ENCODE assay signal across 21 cellular contexts in the genomic region with DNA sequence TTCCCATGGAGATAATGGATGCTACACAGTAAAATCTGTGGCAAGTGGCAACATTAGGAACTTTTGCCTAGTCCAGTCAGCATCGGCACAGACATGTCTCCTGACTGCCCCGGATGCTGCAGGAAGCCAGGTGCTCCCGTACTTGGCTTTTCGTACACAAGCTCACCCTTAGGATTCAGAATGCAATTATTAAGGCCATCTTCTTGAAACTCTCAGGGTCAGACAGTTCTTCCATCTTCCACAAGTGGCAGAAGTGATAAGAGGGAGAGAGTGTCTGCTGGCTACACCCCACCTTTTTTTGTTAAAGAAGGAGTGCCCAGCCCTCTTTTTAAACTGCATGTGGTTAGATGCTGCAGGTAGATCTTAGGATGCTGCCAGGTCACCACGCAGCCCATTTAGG.
"Had no signal": no experiment of that assay in that cellular context is flagged by ENCODE, and none has a peak within 500 bp of the region (broad histone marks: within the 10 kb centered on the region; RNA-seq: fewer than 3 reads in every experiment).

No MANE protein-coding gene starts in this region.

- H3K36me3 ChIP-seq: lower lobe of right lung, sigmoid colon, stomach had no signal

- H3K27me3 Mint-ChIP-seq: activated CD4-positive, alpha-beta T cell treated with anti-CD3 and anti-CD28 coated beads, Interleukin-2, amount 10 ng/mL, durations not matched to agents 24 days and 14 days; activated naive CD8-positive, alpha-beta T cell treated with anti-CD3 and anti-CD28 coated beads, Interleukin-2, amount 10 ng/mL, durations not matched to agents 7 days and 5 days; activated T-cell treated with anti-CD3 and anti-CD28 coated beads, Interleukin-2, amount 50 U/mL, for 24 hours; effector memory CD8-positive, alpha-beta T cell; natural killer cell treated with Interleukin-12 subunit alpha and Interleukin-12 subunit beta and Interleukin-15 and Interleukin-18, amount 100 ng/mL, for 72 hours had no signal

- ATAC-seq: activated CD8-positive, alpha-beta T cell treated with anti-CD3 and anti-CD28 coated beads, Interleukin-2, amount 10 ng/mL, durations not matched to agents 7 days and 5 days; effector memory CD8-positive, alpha-beta T cell; natural killer cell treated with Interleukin-12 subunit alpha and Interleukin-12 subunit beta and Interleukin-15 and Interleukin-18, amount 100 ng/mL, for 72 hours; stimulated activated effector memory CD8-positive, alpha-beta T cell treated with anti-CD3 and anti-CD28 coated beads, Interleukin-12 subunit alpha, Interleukin-12 subunit beta, amount 100 ng/mL, for 72 hours had no signal

- H3K27me3 ChIP-seq: sigmoid colon, stomach had no signal

- H3K27ac Mint-ChIP-seq: activated B cell treated with CpG ODN at 0.5 μM for 24 hours; activated CD4-positive, alpha-beta T cell treated with anti-CD3 and anti-CD28 coated beads, Interleukin-2, amount 10 ng/mL, durations not matched to agents 24 days and 14 days; activated CD8-positive, alpha-beta T cell treated with anti-CD3 and anti-CD28 coated beads, Interleukin-2, amount 10 ng/mL, durations not matched to agents 7 days and 5 days; activated naive CD8-positive, alpha-beta T cell treated with anti-CD3 and anti-CD28 coated beads, Interleukin-2, amount 10 ng/mL, durations not matched to agents 7 days and 5 days; activated T-cell treated with anti-CD3 and anti-CD28 coated beads, Interleukin-2, amount 50 U/mL, for 24 hours; activated T-helper 2 cell treated with anti-CD3 and anti-CD28 coated beads, Interferon-gamma antibody, Interleukin-2, Interleukin-4, amounts not matched to agents 10 μg/mL and 5 μg/mL and 100 μg/mL, durations not matched to agents 14 hours and 24 hours and 36 hours; effector memory CD8-positive, alpha-beta T cell; natural killer cell treated with Interleukin-12 subunit alpha and Interleukin-12 subunit beta and Interleukin-15 and Interleukin-18, amount 100 ng/mL, for 72 hours; stimulated activated effector memory CD8-positive, alpha-beta T cell treated with anti-CD3 and anti-CD28 coated beads, Interleukin-12 subunit alpha, Interleukin-12 subunit beta, amount 100 ng/mL, for 72 hours; T-helper 2 cell treated with Interferon-gamma antibody and Interleukin-4, amounts not matched to agents 5 μg/mL and 100 μg/mL, for 36 hours had no signal

- H3K9me3 Mint-ChIP-seq: activated B cell treated with CpG ODN at 0.5 μM for 24 hours; activated CD4-positive, alpha-beta T cell treated with anti-CD3 and anti-CD28 coated beads, Interleukin-2, amount 10 ng/mL, durations not matched to agents 24 days and 14 days; activated naive CD8-positive, alpha-beta T cell treated with anti-CD3 and anti-CD28 coated beads, Interleukin-2, amount 10 ng/mL, durations not matched to agents 7 days and 5 days; activated T-cell treated with anti-CD3 and anti-CD28 coated beads, Interleukin-2, amount 50 U/mL, for 24 hours; activated T-helper 2 cell treated with anti-CD3 and anti-CD28 coated beads, Interferon-gamma antibody, Interleukin-2, Interleukin-4, amounts not matched to agents 10 μg/mL and 5 μg/mL and 100 μg/mL, durations not matched to agents 14 hours and 24 hours and 36 hours; T-helper 2 cell treated with Interferon-gamma antibody and Interleukin-4, amounts not matched to agents 5 μg/mL and 100 μg/mL, for 36 hours had no signal

- H3K4me1 ChIP-seq: lower lobe of right lung, stomach had no signal

- H3K36me3 Mint-ChIP-seq: activated naive CD8-positive, alpha-beta T cell treated with anti-CD3 and anti-CD28 coated beads, Interleukin-2, amount 10 ng/mL, durations not matched to agents 7 days and 5 days; natural killer cell treated with Interleukin-12 subunit alpha and Interleukin-12 subunit beta and Interleukin-15 and Interleukin-18, amount 100 ng/mL, for 72 hours; stimulated activated effector memory CD8-positive, alpha-beta T cell treated with anti-CD3 and anti-CD28 coated beads, Interleukin-12 subunit alpha, Interleukin-12 subunit beta, amount 100 ng/mL, for 72 hours had no signal

- H3K27ac ChIP-seq: lower lobe of right lung, sigmoid colon, stomach had no signal

- DNase-seq: activated B cell treated with CpG ODN at 0.5 μM for 24 hours; activated CD4-positive, alpha-beta T cell treated with anti-CD3 and anti-CD28 coated beads, Interleukin-2, amount 10 ng/mL, durations not matched to agents 24 days and 14 days; activated CD8-positive, alpha-beta T cell treated with anti-CD3 and anti-CD28 coated beads, Interleukin-2, amount 10 ng/mL, durations not matched to agents 7 days and 5 days; activated naive CD4-positive, alpha-beta T cell treated with Interleukin-2 at 50 U/mL for 16 hours; activated naive CD8-positive, alpha-beta T cell treated with anti-CD3 and anti-CD28 coated beads, Interleukin-2, amount 10 ng/mL, durations not matched to agents 7 days and 5 days; activated T-cell treated with anti-CD3 and anti-CD28 coated beads, Interleukin-2, amount 50 U/mL, for 24 hours; amygdala; effector memory CD8-positive, alpha-beta T cell; foreskin fibroblast; hypothalamus; islet precursor cell; lower lobe of right lung; posterior cingulate gyrus; sigmoid colon; stimulated activated CD4-positive, alpha-beta T cell treated with anti-CD3 and anti-CD28 coated beads, Interleukin-4, amount 100 ng/mL, for 24 hours; stomach; trophoblast cell had no signal

- H3K9me3 ChIP-seq: lower lobe of right lung, sigmoid colon, stomach had no signal

- H3K4me3 Mint-ChIP-seq: activated B cell treated with CpG ODN at 0.5 μM for 24 hours; activated CD4-positive, alpha-beta T cell treated with anti-CD3 and anti-CD28 coated beads, Interleukin-2, amount 10 ng/mL, durations not matched to agents 24 days and 14 days; activated CD8-positive, alpha-beta T cell treated with anti-CD3 and anti-CD28 coated beads, Interleukin-2, amount 10 ng/mL, durations not matched to agents 7 days and 5 days; activated naive CD8-positive, alpha-beta T cell treated with anti-CD3 and anti-CD28 coated beads, Interleukin-2, amount 10 ng/mL, durations not matched to agents 7 days and 5 days; activated T-cell treated with anti-CD3 and anti-CD28 coated beads, Interleukin-2, amount 50 U/mL, for 24 hours; effector memory CD8-positive, alpha-beta T cell; natural killer cell treated with Interleukin-12 subunit alpha and Interleukin-12 subunit beta and Interleukin-15 and Interleukin-18, amount 100 ng/mL, for 72 hours; stimulated activated effector memory CD8-positive, alpha-beta T cell treated with anti-CD3 and anti-CD28 coated beads, Interleukin-12 subunit alpha, Interleukin-12 subunit beta, amount 100 ng/mL, for 72 hours; T-helper 2 cell treated with Interferon-gamma antibody and Interleukin-4, amounts not matched to agents 5 μg/mL and 100 μg/mL, for 36 hours had no signal

- H3K4me1 Mint-ChIP-seq: activated B cell treated with CpG ODN at 0.5 μM for 24 hours; activated CD4-positive, alpha-beta T cell treated with anti-CD3 and anti-CD28 coated beads, Interleukin-2, amount 10 ng/mL, durations not matched to agents 24 days and 14 days; activated naive CD8-positive, alpha-beta T cell treated with anti-CD3 and anti-CD28 coated beads, Interleukin-2, amount 10 ng/mL, durations not matched to agents 7 days and 5 days; stimulated activated effector memory CD8-positive, alpha-beta T cell treated with anti-CD3 and anti-CD28 coated beads, Interleukin-12 subunit alpha, Interleukin-12 subunit beta, amount 100 ng/mL, for 72 hours had no signal

- H3K4me3 ChIP-seq: lower lobe of right lung, sigmoid colon, stomach had no signal
